Comparison of ENCODE assay signal across 15 cellular contexts in the genomic region with DNA sequence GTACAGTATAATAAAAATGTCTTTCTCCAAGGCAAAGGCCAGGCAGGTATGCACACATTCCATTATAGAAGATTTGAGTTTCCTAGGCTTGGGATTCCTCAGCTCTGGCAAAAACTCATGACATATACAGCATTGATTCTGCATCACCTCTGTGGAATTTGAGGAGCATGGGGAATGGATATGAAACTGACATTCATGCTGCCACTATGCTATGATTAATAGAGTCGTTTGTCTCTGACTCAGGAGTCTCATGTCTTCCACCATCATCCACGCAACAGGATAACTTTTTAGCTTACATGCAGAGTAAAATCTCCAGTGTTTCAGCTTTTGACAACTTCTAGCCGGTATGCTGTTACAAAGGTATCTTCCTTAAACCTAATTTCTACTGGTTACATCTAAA. TPM values are rescaled to one million over a fixed set of nuclear protein-coding genes. Genes with fewer than 3 reads are reported as not detected.
A peak's percentile ranks its signal among the peaks of the same experiment; 100 is the strongest.
DNase-seq lines count a peak whose midpoint lies in the region; ATAC-seq, FAIRE-seq and TF ChIP-seq lines count a peak whose summit lies in the region.
"Had no signal": no experiment of that assay in that cellular context is flagged by ENCODE, and none has a peak within 500 bp of the region (broad histone marks: within the 10 kb centered on the region; RNA-seq: fewer than 3 reads in every experiment).

No MANE protein-coding gene starts in this region.

- no peaks in the 10 kb centered on the region for H3K9me3 ChIP-seq in SK-N-SH
- H3K9me3 ChIP-seq: prostate gland, SJCRH30 had no signal

- H3K79me2 ChIP-seq in SK-N-SH (ENCODE audit: insufficient read depth) = no peaks in the 10 kb centered on the region

- H3K27ac ChIP-seq in SK-N-SH (ENCODE audit: low read depth in 2 of 2, low read length in 1 of 2) = peak overlapping the region in 1 of 2 experiments; percentile 60; a peak in 3 of 4 replicates
- H3K27ac ChIP-seq: prostate gland, SJCRH30 had no signal

- WGBS in SK-N-SH (ENCODE audit: low lambda C conversion rate) = 28% methylated on average over 3 of the region's 3 CpGs

- no peak for TF ChIP-seq POLR2A in H54 (IDR thresholded peaks at IDR 0.05; ENCODE audit: low read depth, low read length)
- no peak for TF ChIP-seq POLR2A in GM18505 (IDR thresholded peaks at IDR 0.05; ENCODE audit: borderline replicate concordance, extremely low read depth, insufficient read depth, insufficient read length)

- TF ChIP-seq RAD21 in SK-N-SH (IDR thresholded peaks at IDR 0.05; ENCODE audit: low read length) = no peak

- POLR2A ChIA-PET in SK-N-SH (lab: Yijun Ruan, JAX) = no interaction called here

- H3K27me3 ChIP-seq in SK-N-SH (ENCODE audit: insufficient read depth) = no peaks in the 10 kb centered on the region

- TF ChIP-seq CTCF in SK-N-SH (IDR thresholded peaks at IDR 0.05) (no peak), fibroblast of the aortic adventitia (IDR thresholded peaks at IDR 0.05; ENCODE audit: insufficient read depth, low read length) (no peak)

- no peaks in the 10 kb centered on the region for H3K4me1 ChIP-seq in SK-N-SH (ENCODE audit: control insufficient read depth in 1 of 2, insufficient read depth in 2 of 2, low read depth in 1 of 2, low read length in 1 of 2)
- H3K4me1 ChIP-seq: prostate gland, SJCRH30 had no signal

- peak; percentile 98 for FAIRE-seq in H54 (lab: Jason Lieb, UNC)
- FAIRE-seq: D721Med had no signal

- CTCF ChIA-PET in SK-N-SH (lab: Yijun Ruan, JAX) = no interaction called here

- H3K4me2 ChIP-seq in SK-N-SH = no peak overlapping the region

- no peak overlapping the region for H3K9ac ChIP-seq in SK-N-SH

- H3K4me3 ChIP-seq in SK-N-SH (ENCODE audit: low read depth in 2 of 2, low read length in 1 of 2) (no peak overlapping the region), fibroblast of the aortic adventitia (ENCODE audit: low read depth, low read length) (no peak overlapping the region)
- H3K4me3 ChIP-seq: prostate gland, SJCRH30 had no signal

- no peaks in the 10 kb centered on the region for H4K20me1 ChIP-seq in SK-N-SH (ENCODE audit: insufficient read depth)

- peaks cover 16% of the 10 kb centered on the region for H3F3A ChIP-seq in SK-N-SH (replicated peaks; ENCODE audit: insufficient read depth)

- no peak overlapping the region for H2AFZ ChIP-seq in SK-N-SH (ENCODE audit: low read depth)

- DNase-seq in H54 (ENCODE audit: insufficient read length, low spot score) (peak; percentile 31), SK-N-SH (no peak), fibroblast of the aortic adventitia (ENCODE audit: low read depth) (peak; percentile 57), stromal cell of bone marrow (ENCODE audit: low read depth) (peak; percentile 64)
- no peak for DNase-seq in stimulated activated CD4-positive, alpha-beta T cell treated with anti-CD3 and anti-CD28 coated beads, Interleukin-1b, Interleukin-23, amount 100 ng/mL, for 48 hours
- no peak for DNase-seq in activated naive CD4-positive, alpha-beta T cell treated with anti-CD3 and anti-CD28 coated beads, Interleukin-2, amount 50 U/mL, for 16 hours
- DNase-seq: activated T-cell treated with anti-CD3 and anti-CD28 coated beads for 4 hours, amygdala, endodermal cell, NCI-H69, SJCRH30 had no signal

- no peak for ATAC-seq in GM18505 (IDR thresholded peaks at IDR 0.05; ENCODE audit: unreplicated experiment)
- ATAC-seq: WTC11 had no signal

- peaks cover 0 to 2% of the 10 kb centered on the region in 2 experiments for H3K36me3 ChIP-seq in SK-N-SH (replicated peaks in 1 of 2; ENCODE audit: control insufficient read depth in 1 of 2, insufficient read depth in 2 of 2, low read length in 1 of 2)
- H3K36me3 ChIP-seq: prostate gland, SJCRH30 had no signal

- TF ChIP-seq EP300 in SK-N-SH (IDR thresholded peaks at IDR 0.05; ENCODE audit: borderline replicate concordance in 1 of 2, low read depth in 1 of 2, low read length in 1 of 2) = peak in 1 of 2 experiments; percentile 80; a peak in 1 of 4 replicates

- H3K9me2 ChIP-seq in SK-N-SH = no peaks in the 10 kb centered on the region

TF ChIP-seq in SK-N-SH, 30 proteins besides CTCF, POLR2A, EP300 and RAD21 (continues in another document):
- TF ChIP-seq TAF1 (IDR thresholded peaks at IDR 0.05; ENCODE audit: borderline replicate concordance, low read depth, low read length) (no peak), CHD2 (IDR thresholded peaks at IDR 0.05; ENCODE audit: low read length, partially characterized antibody) (no peak), EZH2phosphoT487 (IDR thresholded peaks at IDR 0.05; ENCODE audit: borderline replicate concordance, low read depth) (no peak), MEF2A (IDR thresholded peaks at IDR 0.05; ENCODE audit: borderline replicate concordance, low read depth) (no peak), USF1 (IDR thresholded peaks at IDR 0.05; ENCODE audit: borderline replicate concordance, low read depth) (no peak), JUND (IDR thresholded peaks at IDR 0.05) (peak; percentile 91), USF2 (IDR thresholded peaks at IDR 0.05; ENCODE audit: borderline replicate concordance, low read depth, low read length) (no peak), FOXJ3 (CRISPR knock-in tag; IDR thresholded peaks at IDR 0.05) (no peak), MXI1 (IDR thresholded peaks at IDR 0.05; ENCODE audit: low read depth, low read length) (no peak), IRF3 (IDR thresholded peaks at IDR 0.05; ENCODE audit: low read depth, low read length) (no peak), ELF1 (IDR thresholded peaks at IDR 0.05) (no peak), POLR2AphosphoS5 (IDR thresholded peaks at IDR 0.05; ENCODE audit: low read depth, low read length) (no peak; the same call in 1 of the 2 replicates), RCOR1 (IDR thresholded peaks at IDR 0.05; ENCODE audit: low read length) (no peak), GATA2 (CRISPR knock-in tag; IDR thresholded peaks at IDR 0.05) (no peak), SMC3 (IDR thresholded peaks at IDR 0.05; ENCODE audit: low read depth, low read length) (no peak), FOXM1 (IDR thresholded peaks at IDR 0.05; ENCODE audit: low read depth) (no peak), YY1 (IDR thresholded peaks at IDR 0.05; ENCODE audit: low read depth) (peak; percentile 25; the same call in 1 of the 2 replicates), RFX5 (IDR thresholded peaks at IDR 0.05; ENCODE audit: low read length) (no peak)
- TF ChIP-seq, protein P1, sequence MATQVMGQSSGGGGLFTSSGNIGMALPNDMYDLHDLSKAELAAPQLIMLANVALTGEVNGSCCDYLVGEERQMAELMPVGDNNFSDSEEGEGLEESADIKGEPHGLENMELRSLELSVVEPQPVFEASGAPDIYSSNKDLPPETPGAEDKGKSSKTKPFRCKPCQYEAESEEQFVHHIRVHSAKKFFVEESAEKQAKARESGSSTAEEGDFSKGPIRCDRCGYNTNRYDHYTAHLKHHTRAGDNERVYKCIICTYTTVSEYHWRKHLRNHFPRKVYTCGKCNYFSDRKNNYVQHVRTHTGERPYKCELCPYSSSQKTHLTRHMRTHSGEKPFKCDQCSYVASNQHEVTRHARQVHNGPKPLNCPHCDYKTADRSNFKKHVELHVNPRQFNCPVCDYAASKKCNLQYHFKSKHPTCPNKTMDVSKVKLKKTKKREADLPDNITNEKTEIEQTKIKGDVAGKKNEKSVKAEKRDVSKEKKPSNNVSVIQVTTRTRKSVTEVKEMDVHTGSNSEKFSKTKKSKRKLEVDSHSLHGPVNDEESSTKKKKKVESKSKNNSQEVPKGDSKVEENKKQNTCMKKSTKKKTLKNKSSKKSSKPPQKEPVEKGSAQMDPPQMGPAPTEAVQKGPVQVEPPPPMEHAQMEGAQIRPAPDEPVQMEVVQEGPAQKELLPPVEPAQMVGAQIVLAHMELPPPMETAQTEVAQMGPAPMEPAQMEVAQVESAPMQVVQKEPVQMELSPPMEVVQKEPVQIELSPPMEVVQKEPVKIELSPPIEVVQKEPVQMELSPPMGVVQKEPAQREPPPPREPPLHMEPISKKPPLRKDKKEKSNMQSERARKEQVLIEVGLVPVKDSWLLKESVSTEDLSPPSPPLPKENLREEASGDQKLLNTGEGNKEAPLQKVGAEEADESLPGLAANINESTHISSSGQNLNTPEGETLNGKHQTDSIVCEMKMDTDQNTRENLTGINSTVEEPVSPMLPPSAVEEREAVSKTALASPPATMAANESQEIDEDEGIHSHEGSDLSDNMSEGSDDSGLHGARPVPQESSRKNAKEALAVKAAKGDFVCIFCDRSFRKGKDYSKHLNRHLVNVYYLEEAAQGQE (IDR thresholded peaks at IDR 0.05; ENCODE audit: low read depth, low read length) = no peak

RNA-seq across cellular contexts. Expression of gene ADORA3, which starts 49.8 kb away (rescaled TPM):
- polyA plus RNA-seq in SK-N-SH (2012; rRNA removed) = not detected in 2 replicates
- not detected in 2 replicates for polyA plus RNA-seq in SK-N-SH (2012; cell fraction: cytosol; rRNA removed)
- polyA plus RNA-seq in SK-N-SH (2012; cell fraction: nucleus; rRNA removed) = not detected in 2 replicates
- total RNA-seq in fibroblast of the aortic adventitia (ENCODE audit: low replicate concordance) = not detected in 2 replicates
- total RNA-seq: endodermal cell, SJCRH30 had no signal

RNA-seq across cellular contexts. Expression of gene TMIGD3, which starts 49.8 kb away (rescaled TPM):
- not detected in 2 replicates for polyA plus RNA-seq in SK-N-SH (2012; rRNA removed)
- not detected in 2 replicates for polyA plus RNA-seq in SK-N-SH (2012; cell fraction: cytosol; rRNA removed)
- polyA plus RNA-seq in SK-N-SH (2012; cell fraction: nucleus; rRNA removed) = not detected in 2 replicates
- total RNA-seq in fibroblast of the aortic adventitia (ENCODE audit: low replicate concordance) = not detected in 2 replicates
- total RNA-seq: endodermal cell, SJCRH30, WTC11 had no signal

Comparison
In these comparisons a context has a peak if more than half of its experiments do, and no peak if none do; other contexts are left out.
1. DNase-seq: peak in H54 (single experiment), fibroblast of the aortic adventitia (single experiment) and stromal cell of bone marrow (single experiment); none in SK-N-SH (single experiment), stimulated activated CD4-positive, alpha-beta T cell treated with anti-CD3 and anti-CD28 coated beads, Interleukin-1b, Interleukin-23, amount 100 ng/mL, for 48 hours (single experiment) and activated naive CD4-positive, alpha-beta T cell treated with anti-CD3 and anti-CD28 coated beads, Interleukin-2, amount 50 U/mL, for 16 hours (single experiment).